Comparison of ENCODE assay signal across 1 cellular context in genomic region chr1:145714524-145715111, GRCh38.
TF ChIP-seq lines count a peak whose summit lies in the region.

No MANE protein-coding gene starts in this region.

TF ChIP-seq in HepG2, 621 proteins besides CTCF, POLR2A, EP300 and RAD21 (continued from another document and continues in another):
- TF ChIP-seq CSRNP1 (CRISPR knock-in tag; IDR thresholded peaks at IDR 0.05) (peak; percentile 66; the same call in 1 of the 2 replicates), RBM22 (optimal IDR thresholded peaks at IDR 0.05; ENCODE audit: low read length) (no peak), ZNF484 (CRISPR knock-in tag; IDR thresholded peaks at IDR 0.05; ENCODE audit: borderline replicate concordance, low read depth) (no peak), ARNT (IDR thresholded peaks at IDR 0.05) (no peak), BHLHE40 (IDR thresholded peaks at IDR 0.05; ENCODE audit: low read length) (peak; percentile 58; the same call in 1 of the 2 replicates), HNRNPL (IDR thresholded peaks at IDR 0.05; ENCODE audit: low read depth, low read length) (no peak), SCMH1 (CRISPR knock-in tag; IDR thresholded peaks at IDR 0.05; ENCODE audit: borderline replicate concordance) (no peak), ZNF10 (CRISPR knock-in tag; IDR thresholded peaks at IDR 0.05; ENCODE audit: borderline replicate concordance, low read depth) (no peak), MED8 (CRISPR knock-in tag; IDR thresholded peaks at IDR 0.05; ENCODE audit: insufficient replicate concordance) (no peak), ZNF446 (CRISPR knock-in tag; IDR thresholded peaks at IDR 0.05) (0 out of 2 replicates have a peak, but pooled peaks have one; percentile 47), ADNP (CRISPR knock-in tag; IDR thresholded peaks at IDR 0.05) (no peak), TERF1 (CRISPR knock-in tag; IDR thresholded peaks at IDR 0.05) (no peak), YEATS2 (CRISPR knock-in tag; IDR thresholded peaks at IDR 0.05; ENCODE audit: borderline replicate concordance) (peak; percentile 51; the same call in 1 of the 2 replicates), NCOA5 (CRISPR knock-in tag; IDR thresholded peaks at IDR 0.05) (no peak), ZKSCAN8 (CRISPR knock-in tag; IDR thresholded peaks at IDR 0.05; ENCODE audit: borderline replicate concordance) (no peak), AGO2 (optimal IDR thresholded peaks at IDR 0.05; ENCODE audit: low read depth, low read length) (no peak), ZBTB3 (CRISPR knock-in tag; IDR thresholded peaks at IDR 0.05; ENCODE audit: borderline replicate concordance, low read depth) (peak; percentile 87), SNAPC5 (CRISPR knock-in tag; IDR thresholded peaks at IDR 0.05; ENCODE audit: borderline replicate concordance) (no peak), GPN1 (CRISPR knock-in tag; IDR thresholded peaks at IDR 0.05; ENCODE audit: borderline replicate concordance) (no peak), DDIT3 (CRISPR knock-in tag; IDR thresholded peaks at IDR 0.05) (no peak), ZNF430 (CRISPR knock-in tag; IDR thresholded peaks at IDR 0.05) (peak; percentile 78), RBM39 (IDR thresholded peaks at IDR 0.05; ENCODE audit: low read depth, low read length, poor library complexity, severe bottlenecking) (no peak), HHEX (CRISPR knock-in tag; IDR thresholded peaks at IDR 0.05) (no peak), GLI4 (CRISPR knock-in tag; IDR thresholded peaks at IDR 0.05; ENCODE audit: borderline replicate concordance) (0 out of 2 replicates have a peak, but pooled peaks have one; percentile 30), SNAPC4 (CRISPR knock-in tag; IDR thresholded peaks at IDR 0.05) (no peak), FOSL2 (CRISPR knock-in tag; IDR thresholded peaks at IDR 0.05) (0 out of 2 replicates have a peak, but pooled peaks have one; percentile 12), HDAC1 (CRISPR knock-in tag; IDR thresholded peaks at IDR 0.05) (peak; percentile 80), TEAD3 (CRISPR knock-in tag; optimal IDR thresholded peaks at IDR 0.05; ENCODE audit: borderline replicate concordance) (no peak), SNAPC2 (CRISPR knock-in tag; IDR thresholded peaks at IDR 0.05) (0 out of 2 replicates have a peak, but pooled peaks have one; percentile 33), CHD4 (IDR thresholded peaks at IDR 0.05; ENCODE audit: borderline replicate concordance, low read length) (no peak)
- TF ChIP-seq, protein P1, sequence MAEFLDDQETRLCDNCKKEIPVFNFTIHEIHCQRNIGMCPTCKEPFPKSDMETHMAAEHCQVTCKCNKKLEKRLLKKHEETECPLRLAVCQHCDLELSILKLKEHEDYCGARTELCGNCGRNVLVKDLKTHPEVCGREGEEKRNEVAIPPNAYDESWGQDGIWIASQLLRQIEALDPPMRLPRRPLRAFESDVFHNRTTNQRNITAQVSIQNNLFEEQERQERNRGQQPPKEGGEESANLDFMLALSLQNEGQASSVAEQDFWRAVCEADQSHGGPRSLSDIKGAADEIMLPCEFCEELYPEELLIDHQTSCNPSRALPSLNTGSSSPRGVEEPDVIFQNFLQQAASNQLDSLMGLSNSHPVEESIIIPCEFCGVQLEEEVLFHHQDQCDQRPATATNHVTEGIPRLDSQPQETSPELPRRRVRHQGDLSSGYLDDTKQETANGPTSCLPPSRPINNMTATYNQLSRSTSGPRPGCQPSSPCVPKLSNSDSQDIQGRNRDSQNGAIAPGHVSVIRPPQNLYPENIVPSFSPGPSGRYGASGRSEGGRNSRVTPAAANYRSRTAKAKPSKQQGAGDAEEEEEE (CRISPR knock-in tag; IDR thresholded peaks at IDR 0.05; ENCODE audit: borderline replicate concordance), result peak; percentile 52; the same call in 1 of the 2 replicates
- TF ChIP-seq, protein P2, sequence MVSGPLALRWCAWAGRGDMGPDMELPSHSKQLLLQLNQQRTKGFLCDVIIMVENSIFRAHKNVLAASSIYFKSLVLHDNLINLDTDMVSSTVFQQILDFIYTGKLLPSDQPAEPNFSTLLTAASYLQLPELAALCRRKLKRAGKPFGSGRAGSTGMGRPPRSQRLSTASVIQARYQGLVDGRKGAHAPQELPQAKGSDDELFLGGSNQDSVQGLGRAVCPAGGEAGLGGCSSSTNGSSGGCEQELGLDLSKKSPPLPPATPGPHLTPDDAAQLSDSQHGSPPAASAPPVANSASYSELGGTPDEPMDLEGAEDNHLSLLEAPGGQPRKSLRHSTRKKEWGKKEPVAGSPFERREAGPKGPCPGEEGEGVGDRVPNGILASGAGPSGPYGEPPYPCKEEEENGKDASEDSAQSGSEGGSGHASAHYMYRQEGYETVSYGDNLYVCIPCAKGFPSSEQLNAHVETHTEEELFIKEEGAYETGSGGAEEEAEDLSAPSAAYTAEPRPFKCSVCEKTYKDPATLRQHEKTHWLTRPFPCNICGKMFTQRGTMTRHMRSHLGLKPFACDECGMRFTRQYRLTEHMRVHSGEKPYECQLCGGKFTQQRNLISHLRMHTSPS (CRISPR knock-in tag; IDR thresholded peaks at IDR 0.05; ENCODE audit: low read depth), result peak; percentile 25; the same call in 1 of the 2 replicates
- TF ChIP-seq, protein P3, sequence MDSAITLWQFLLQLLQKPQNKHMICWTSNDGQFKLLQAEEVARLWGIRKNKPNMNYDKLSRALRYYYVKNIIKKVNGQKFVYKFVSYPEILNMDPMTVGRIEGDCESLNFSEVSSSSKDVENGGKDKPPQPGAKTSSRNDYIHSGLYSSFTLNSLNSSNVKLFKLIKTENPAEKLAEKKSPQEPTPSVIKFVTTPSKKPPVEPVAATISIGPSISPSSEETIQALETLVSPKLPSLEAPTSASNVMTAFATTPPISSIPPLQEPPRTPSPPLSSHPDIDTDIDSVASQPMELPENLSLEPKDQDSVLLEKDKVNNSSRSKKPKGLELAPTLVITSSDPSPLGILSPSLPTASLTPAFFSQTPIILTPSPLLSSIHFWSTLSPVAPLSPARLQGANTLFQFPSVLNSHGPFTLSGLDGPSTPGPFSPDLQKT (CRISPR knock-in tag; IDR thresholded peaks at IDR 0.05; ENCODE audit: borderline replicate concordance), result no peak
- TF ChIP-seq, protein P4, sequence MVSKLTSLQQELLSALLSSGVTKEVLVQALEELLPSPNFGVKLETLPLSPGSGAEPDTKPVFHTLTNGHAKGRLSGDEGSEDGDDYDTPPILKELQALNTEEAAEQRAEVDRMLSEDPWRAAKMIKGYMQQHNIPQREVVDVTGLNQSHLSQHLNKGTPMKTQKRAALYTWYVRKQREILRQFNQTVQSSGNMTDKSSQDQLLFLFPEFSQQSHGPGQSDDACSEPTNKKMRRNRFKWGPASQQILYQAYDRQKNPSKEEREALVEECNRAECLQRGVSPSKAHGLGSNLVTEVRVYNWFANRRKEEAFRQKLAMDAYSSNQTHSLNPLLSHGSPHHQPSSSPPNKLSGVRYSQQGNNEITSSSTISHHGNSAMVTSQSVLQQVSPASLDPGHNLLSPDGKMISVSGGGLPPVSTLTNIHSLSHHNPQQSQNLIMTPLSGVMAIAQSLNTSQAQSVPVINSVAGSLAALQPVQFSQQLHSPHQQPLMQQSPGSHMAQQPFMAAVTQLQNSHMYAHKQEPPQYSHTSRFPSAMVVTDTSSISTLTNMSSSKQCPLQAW (CRISPR knock-in tag; IDR thresholded peaks at IDR 0.05), result peak; percentile 80; the same call in 1 of the 2 replicates
- TF ChIP-seq, protein P5, sequence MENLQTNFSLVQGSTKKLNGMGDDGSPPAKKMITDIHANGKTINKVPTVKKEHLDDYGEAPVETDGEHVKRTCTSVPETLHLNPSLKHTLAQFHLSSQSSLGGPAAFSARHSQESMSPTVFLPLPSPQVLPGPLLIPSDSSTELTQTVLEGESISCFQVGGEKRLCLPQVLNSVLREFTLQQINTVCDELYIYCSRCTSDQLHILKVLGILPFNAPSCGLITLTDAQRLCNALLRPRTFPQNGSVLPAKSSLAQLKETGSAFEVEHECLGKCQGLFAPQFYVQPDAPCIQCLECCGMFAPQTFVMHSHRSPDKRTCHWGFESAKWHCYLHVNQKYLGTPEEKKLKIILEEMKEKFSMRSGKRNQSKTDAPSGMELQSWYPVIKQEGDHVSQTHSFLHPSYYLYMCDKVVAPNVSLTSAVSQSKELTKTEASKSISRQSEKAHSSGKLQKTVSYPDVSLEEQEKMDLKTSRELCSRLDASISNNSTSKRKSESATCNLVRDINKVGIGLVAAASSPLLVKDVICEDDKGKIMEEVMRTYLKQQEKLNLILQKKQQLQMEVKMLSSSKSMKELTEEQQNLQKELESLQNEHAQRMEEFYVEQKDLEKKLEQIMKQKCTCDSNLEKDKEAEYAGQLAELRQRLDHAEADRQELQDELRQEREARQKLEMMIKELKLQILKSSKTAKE (CRISPR knock-in tag; IDR thresholded peaks at IDR 0.05; ENCODE audit: borderline replicate concordance), result 0 out of 2 replicates have a peak, but pooled peaks have one; percentile 16
- TF ChIP-seq, protein P6, sequence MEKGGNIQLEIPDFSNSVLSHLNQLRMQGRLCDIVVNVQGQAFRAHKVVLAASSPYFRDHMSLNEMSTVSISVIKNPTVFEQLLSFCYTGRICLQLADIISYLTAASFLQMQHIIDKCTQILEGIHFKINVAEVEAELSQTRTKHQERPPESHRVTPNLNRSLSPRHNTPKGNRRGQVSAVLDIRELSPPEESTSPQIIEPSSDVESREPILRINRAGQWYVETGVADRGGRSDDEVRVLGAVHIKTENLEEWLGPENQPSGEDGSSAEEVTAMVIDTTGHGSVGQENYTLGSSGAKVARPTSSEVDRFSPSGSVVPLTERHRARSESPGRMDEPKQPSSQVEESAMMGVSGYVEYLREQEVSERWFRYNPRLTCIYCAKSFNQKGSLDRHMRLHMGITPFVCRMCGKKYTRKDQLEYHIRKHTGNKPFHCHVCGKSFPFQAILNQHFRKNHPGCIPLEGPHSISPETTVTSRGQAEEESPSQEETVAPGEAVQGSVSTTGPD (CRISPR knock-in tag; IDR thresholded peaks at IDR 0.05), result 0 out of 2 replicates have a peak, but pooled peaks have one; percentile 49
- TF ChIP-seq, protein P7, sequence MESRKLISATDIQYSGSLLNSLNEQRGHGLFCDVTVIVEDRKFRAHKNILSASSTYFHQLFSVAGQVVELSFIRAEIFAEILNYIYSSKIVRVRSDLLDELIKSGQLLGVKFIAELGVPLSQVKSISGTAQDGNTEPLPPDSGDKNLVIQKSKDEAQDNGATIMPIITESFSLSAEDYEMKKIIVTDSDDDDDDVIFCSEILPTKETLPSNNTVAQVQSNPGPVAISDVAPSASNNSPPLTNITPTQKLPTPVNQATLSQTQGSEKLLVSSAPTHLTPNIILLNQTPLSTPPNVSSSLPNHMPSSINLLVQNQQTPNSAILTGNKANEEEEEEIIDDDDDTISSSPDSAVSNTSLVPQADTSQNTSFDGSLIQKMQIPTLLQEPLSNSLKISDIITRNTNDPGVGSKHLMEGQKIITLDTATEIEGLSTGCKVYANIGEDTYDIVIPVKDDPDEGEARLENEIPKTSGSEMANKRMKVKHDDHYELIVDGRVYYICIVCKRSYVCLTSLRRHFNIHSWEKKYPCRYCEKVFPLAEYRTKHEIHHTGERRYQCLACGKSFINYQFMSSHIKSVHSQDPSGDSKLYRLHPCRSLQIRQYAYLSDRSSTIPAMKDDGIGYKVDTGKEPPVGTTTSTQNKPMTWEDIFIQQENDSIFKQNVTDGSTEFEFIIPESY (CRISPR knock-in tag; IDR thresholded peaks at IDR 0.05), result no peak
